ENCODE assay signal across 8 cellular contexts in the genomic region with DNA sequence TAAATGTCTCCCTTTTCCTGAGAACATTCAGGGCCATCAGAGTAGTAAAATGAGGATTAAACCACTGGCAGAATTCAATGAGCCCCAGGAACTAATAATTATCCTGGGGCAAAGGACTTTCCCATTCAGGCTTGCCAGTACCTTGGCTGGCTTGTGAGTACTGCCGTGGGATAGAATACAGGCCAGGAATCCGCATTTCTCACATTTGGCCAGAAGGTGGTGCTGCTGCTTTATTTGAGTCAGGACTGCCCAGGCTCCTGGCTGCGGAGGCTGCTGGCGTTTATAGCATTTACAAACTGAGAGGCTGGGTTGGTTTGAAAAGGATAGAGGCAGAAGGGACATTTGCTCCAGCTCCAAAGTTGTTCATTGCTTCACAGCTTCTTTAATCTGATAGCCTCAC.
DNase-seq lines count a peak whose midpoint lies in the region; ATAC-seq and TF ChIP-seq lines count a peak whose summit lies in the region.

No MANE protein-coding gene starts in this region.

- no peaks in the 10 kb centered on the region for H4K20me1 ChIP-seq in neural progenitor cell (ENCODE audit: low read depth)

- H3K4me3 Mint-ChIP-seq in activated T-cell treated with anti-CD3 and anti-CD28 coated beads, Interleukin-2, amount 50 U/mL, for 4 hours: no peak overlapping the region
- H3K4me3 Mint-ChIP-seq in neural progenitor cell: no peak overlapping the region

- no peaks in the 10 kb centered on the region for H3K27me3 Mint-ChIP-seq in activated T-cell treated with anti-CD3 and anti-CD28 coated beads, Interleukin-2, amount 50 U/mL, for 4 hours (ENCODE audit: low read depth)
- peaks cover 6% of the 10 kb centered on the region for H3K27me3 Mint-ChIP-seq in neural progenitor cell (ENCODE audit: insufficient read depth, low read depth)

- no peaks in the 10 kb centered on the region for H3K4me1 Mint-ChIP-seq in activated T-cell treated with anti-CD3 and anti-CD28 coated beads, Interleukin-2, amount 50 U/mL, for 4 hours (ENCODE audit: low read depth)
- peaks cover 35% of the 10 kb centered on the region for H3K4me1 Mint-ChIP-seq in neural progenitor cell

- no peaks in the 10 kb centered on the region for H3K36me3 ChIP-seq in neural progenitor cell
- no peaks in the 10 kb centered on the region for H3K36me3 ChIP-seq in testis (ENCODE audit: low read depth, missing control alignments)

- H3K36me3 Mint-ChIP-seq in activated T-cell treated with anti-CD3 and anti-CD28 coated beads, Interleukin-2, amount 50 U/mL, for 4 hours (ENCODE audit: insufficient read depth): no peaks in the 10 kb centered on the region
- no peaks in the 10 kb centered on the region for H3K36me3 Mint-ChIP-seq in neural progenitor cell

- H3K4me2 ChIP-seq in neural progenitor cell: no peak overlapping the region

- H3F3A ChIP-seq in neural progenitor cell (ENCODE audit: low read depth): no peaks in the 10 kb centered on the region

- intact Hi-C loops in testis (cut with DNase I; ENCODE audit: low total_unique reads): loop anchor here (10.0 kb wide), 1 partner anchor 395 kb away; no protein-coding TSS in a partner anchor

- no peak overlapping the region for H3K27ac ChIP-seq in neural progenitor cell
- no peak overlapping the region for H3K27ac ChIP-seq in testis

- H3K9me3 Mint-ChIP-seq in activated T-cell treated with anti-CD3 and anti-CD28 coated beads, Interleukin-2, amount 50 U/mL, for 4 hours: no peaks in the 10 kb centered on the region
- H3K9me3 Mint-ChIP-seq in neural progenitor cell: peaks cover 9% of the 10 kb centered on the region

- no peak overlapping the region for H3K27ac Mint-ChIP-seq in neural progenitor cell

- H3K4me1 ChIP-seq in neural progenitor cell: peaks cover 6% of the 10 kb centered on the region
- H3K4me1 ChIP-seq in testis: no peaks in the 10 kb centered on the region

- H3K9me3 ChIP-seq in neural progenitor cell (ENCODE audit: low read depth) (no peaks in the 10 kb centered on the region), testis (no peaks in the 10 kb centered on the region)

- H3K9ac ChIP-seq in neural progenitor cell: no peak overlapping the region

- H2AFZ ChIP-seq in neural progenitor cell (replicated peaks): no peak overlapping the region

- ATAC-seq in GM21381 (IDR thresholded peaks at IDR 0.05; ENCODE audit: unreplicated experiment): peak; percentile 94
- peak; percentile 60 to 66 for ATAC-seq in activated T-cell treated with anti-CD3 and anti-CD28 coated beads, Interleukin-2, amount 50 U/mL, for 4 hours

- 0 to 3% methylated on average over 4 of the region's 4 CpGs for WGBS in testis, 2 donors

- H3K27me3 ChIP-seq in neural progenitor cell: no peaks in the 10 kb centered on the region
- no peaks in the 10 kb centered on the region for H3K27me3 ChIP-seq in testis

- TF ChIP-seq POLR2A in testis (IDR thresholded peaks at IDR 0.05): no peak

- H3K79me2 ChIP-seq in neural progenitor cell (ENCODE audit: low read depth): no peaks in the 10 kb centered on the region

- peak; percentile 80 for TF ChIP-seq CTCF in fibroblast of mammary gland (conservative IDR thresholded peaks at IDR 0.05; ENCODE audit: control insufficient read depth, insufficient read depth, low read depth, low read length)
- peak; percentile 82 for TF ChIP-seq CTCF in neural progenitor cell (IDR thresholded peaks at IDR 0.05)
- peak; percentile 21 to 64 (median 57) for TF ChIP-seq CTCF in testis (IDR thresholded peaks at IDR 0.05)

- peak; percentile 39 for DNase-seq in DMS153 (lab: John Stamatoyannopoulos, UW)
- DNase-seq in HuH-7 (ENCODE audit: low spot score): peak; percentile 54
- peak; percentile 91 for DNase-seq in OCI-M1 (lab: John Stamatoyannopoulos, UW)
- peak; percentile 49 for DNase-seq in activated T-cell treated with anti-CD3 and anti-CD28 coated beads, Interleukin-2, amount 50 U/mL, for 4 hours
- peak; percentile 73 for DNase-seq in fibroblast of mammary gland (ENCODE audit: low read depth)
- DNase-seq in neural progenitor cell (ENCODE audit: low spot score): peak; percentile 86
- peak; percentile 88 for DNase-seq in testis

- no peak overlapping the region for H3K4me3 ChIP-seq in fibroblast of mammary gland (ENCODE audit: control insufficient read depth, low read depth, low read length)
- no peak overlapping the region for H3K4me3 ChIP-seq in neural progenitor cell
- H3K4me3 ChIP-seq in testis: no peak overlapping the region

Comparison
In these comparisons a context has a peak if more than half of its experiments do, and no peak if none do; other contexts are left out.
1. DNase-seq: peak in every context shown above with its lines; median percentile 91 in OCI-M1; 88 in testis; 86 in neural progenitor cell; 73 in fibroblast of mammary gland; 54 in HuH-7; 49 in activated T-cell treated with anti-CD3 and anti-CD28 coated beads, Interleukin-2, amount 50 U/mL, for 4 hours; 39 in DMS153.